In the genomic region with DNA sequence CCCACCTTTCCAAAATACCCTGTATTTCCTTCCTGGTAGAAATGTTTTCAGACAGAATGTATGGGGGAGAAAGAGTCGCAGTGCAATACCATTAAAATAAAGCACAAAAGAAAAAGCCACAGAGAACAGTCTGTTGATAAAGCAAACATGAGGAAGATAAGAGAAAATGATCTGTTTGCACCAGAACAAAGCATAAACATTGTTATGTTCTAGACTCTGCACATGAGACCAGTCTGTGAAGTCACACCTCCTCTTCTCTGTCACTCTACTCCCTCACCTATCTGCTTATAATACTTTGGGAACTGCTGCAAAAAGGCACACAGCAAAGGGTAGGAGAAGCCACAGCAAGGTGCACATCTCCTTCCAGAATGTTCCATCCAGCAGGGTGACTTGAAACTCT, we compare ENCODE assay signal across 31 cellular contexts.
"Had no signal": no experiment of that assay in that cellular context is flagged by ENCODE, and none has a peak within 500 bp of the region (broad histone marks: within the 10 kb centered on the region; RNA-seq: fewer than 3 reads in every experiment).

No MANE protein-coding gene starts in this region.

- ATAC-seq: activated CD4-positive, alpha-beta T cell treated with anti-CD3 and anti-CD28 coated beads for 36 hours; activated CD8-positive, alpha-beta memory T cell treated with anti-CD3 and anti-CD28 coated beads, Interleukin-2, amount 10 ng/mL, durations not matched to agents 7 days and 5 days; activated CD8-positive, alpha-beta T cell treated with anti-CD3 and anti-CD28 coated beads, Interleukin-2, amount 10 ng/mL, durations not matched to agents 7 days and 5 days; activated naive CD8-positive, alpha-beta T cell treated with anti-CD3 and anti-CD28 coated beads, Interleukin-2, amount 50 U/mL, for 24 hours; body of pancreas; esophagus mucosa; gastrocnemius medialis; heart left ventricle had no signal

- H3K9me3 ChIP-seq: adrenal gland, body of pancreas, colonic mucosa, gastrocnemius medialis, heart left ventricle had no signal

- H3K27ac ChIP-seq: adrenal gland, body of pancreas, colonic mucosa, epithelial cell of prostate, gastrocnemius medialis, heart left ventricle had no signal

- H3K27me3 ChIP-seq: adrenal gland, body of pancreas, colonic mucosa, gastrocnemius medialis, heart left ventricle had no signal

- H3K4me3 ChIP-seq: adrenal gland, body of pancreas, colonic mucosa, gastrocnemius medialis, heart left ventricle had no signal

- H3K4me1 ChIP-seq: body of pancreas, colonic mucosa, gastrocnemius medialis had no signal

- DNase-seq: activated CD4-positive, alpha-beta memory T cell treated with anti-CD3 and anti-CD28 coated beads for 36 hours; activated CD4-positive, alpha-beta T cell treated with anti-CD3 and anti-CD28 coated beads for 36 hours; activated CD4-positive, alpha-beta T cell treated with anti-CD3 and anti-CD28 coated beads, Interleukin-2, amount 10 ng/mL, durations not matched to agents 24 days and 14 days; activated CD4-positive, CD25-positive, alpha-beta regulatory T cell; activated CD4-positive, CD25-positive, alpha-beta regulatory T cell treated with anti-CD3 and anti-CD28 coated beads, Interleukin-2, amount 50 U/mL, for 72 hours; activated CD8-positive, alpha-beta memory T cell treated with anti-CD3 and anti-CD28 coated beads, Interleukin-2, amount 10 ng/mL, durations not matched to agents 7 days and 5 days; activated CD8-positive, alpha-beta memory T cell treated with anti-CD3 and anti-CD28 coated beads, Interleukin-2, amount 50 U/mL, for 4 hours; activated CD8-positive, alpha-beta T cell treated with anti-CD3 and anti-CD28 coated beads, Interleukin-2, amount 10 ng/mL, durations not matched to agents 7 days and 5 days; activated effector memory CD4-positive, alpha-beta T cell treated with anti-CD3 and anti-CD28 coated beads, Interleukin-2, amount 50 U/mL, for 16 hours; activated naive CD4-positive, alpha-beta T cell treated with anti-CD3 and anti-CD28 coated beads for 36 hours; activated naive CD8-positive, alpha-beta T cell treated with anti-CD3 and anti-CD28 coated beads for 36 hours; activated naive CD8-positive, alpha-beta T cell treated with anti-CD3 and anti-CD28 coated beads, Interleukin-2, amount 50 U/mL, for 24 hours; activated T-cell treated with anti-CD3 and anti-CD28 coated beads, Interleukin-2, amount 50 U/mL, for 1 hour; activated T-cell treated with anti-CD3 and anti-CD28 coated beads, Interleukin-2, amount 50 U/mL, for 48 hours; adrenal gland; amygdala; aorta; body of pancreas; central memory CD4-positive, alpha-beta T cell; cerebellar nuclear complex; colonic mucosa; effector CD8-positive, alpha-beta T cell; foreskin fibroblast; gastrocnemius medialis; glutamatergic neuron; heart left ventricle; T-helper 2 cell had no signal

- FAIRE-seq: endometrium, endothelial cell of umbilical vein had no signal

- H3K36me3 ChIP-seq: adrenal gland, colonic mucosa, gastrocnemius medialis, heart left ventricle had no signal
